Comparison of ENCODE assay signal across 18 cellular contexts in genomic region chr10:126351021-126351420, GRCh38. TPM values are rescaled to one million over a fixed set of nuclear protein-coding genes. Genes with fewer than 3 reads are reported as not detected.
DNase-seq lines count a peak whose midpoint lies in the region; ATAC-seq and TF ChIP-seq lines count a peak whose summit lies in the region.
"Had no signal": no experiment of that assay in that cellular context is flagged by ENCODE, and none has a peak within 500 bp of the region (broad histone marks: within the 10 kb centered on the region; RNA-seq: fewer than 3 reads in every experiment).

No MANE protein-coding gene starts in this region.

- no peaks in the 10 kb centered on the region for H3K36me3 ChIP-seq in mammary epithelial cell (ENCODE audit: insufficient read depth, low read length)

- ATAC-seq in stimulated activated naive CD8-positive, alpha-beta T cell treated with anti-CD3 and anti-CD28 coated beads, Interleukin-15, amount 100 ng/mL, for 72 hours, result peak; percentile 20
- no peak for ATAC-seq in stimulated activated naive CD8-positive, alpha-beta T cell treated with anti-CD3 and anti-CD28 coated beads, Interleukin-15, Interleukin-2, amounts not matched to agents 100 U/mL and 50 U/mL, for 24 hours
- no peak for ATAC-seq in GM21737 (IDR thresholded peaks at IDR 0.05; ENCODE audit: unreplicated experiment)

- no peak overlapping the region for H3K9ac ChIP-seq in mammary epithelial cell (ENCODE audit: insufficient read depth, low read length)

- H3K4me3 Mint-ChIP-seq in stimulated activated naive CD8-positive, alpha-beta T cell treated with anti-CD3 and anti-CD28 coated beads, Interleukin-15, amount 100 ng/mL, for 72 hours, result no peak overlapping the region
- no peak overlapping the region for H3K4me3 Mint-ChIP-seq in nephron progenitor cell
- H3K4me3 Mint-ChIP-seq: B cell had no signal

- DNase-seq in stimulated activated naive CD8-positive, alpha-beta T cell treated with anti-CD3 and anti-CD28 coated beads, Interleukin-15, amount 100 ng/mL, for 72 hours, result no peak
- no peak for DNase-seq in stimulated activated naive CD8-positive, alpha-beta T cell treated with anti-CD3 and anti-CD28 coated beads, Interleukin-15, Interleukin-2, amounts not matched to agents 100 U/mL and 50 U/mL, for 24 hours
- no peak for DNase-seq in mammary epithelial cell
- no peak for DNase-seq in nephron progenitor cell
- DNase-seq in NCI-H187 (lab: John Stamatoyannopoulos, UW), result no peak
- no peak for DNase-seq in GM03348 (ENCODE audit: low spot score)
- DNase-seq in HuH-7.5 (ENCODE audit: low spot score), result no peak
- DNase-seq: COR-L47, DMS 273 treated with DMSO at 0.1 percent for 48 hours, DND-41, Kasumi-1, NCI-H1092 treated with DMSO at 0.1 percent for 48 hours, NCI-H2081 treated with DMSO at 0.1 percent for 48 hours, NCI-H510A, NCI-H748 treated with DMSO at 0.1 percent for 48 hours had no signal

- no peaks in the 10 kb centered on the region for H3K9me3 ChIP-seq in mammary epithelial cell (replicated peaks; ENCODE audit: insufficient read depth, low read length)

- 80% methylated on average over 3 of the region's 6 CpGs for WGBS in mammary epithelial cell (ENCODE audit: low coverage, missing lambda C conversion rate)

- H3K4me1 ChIP-seq in mammary epithelial cell (ENCODE audit: insufficient read depth, low read length), result peaks cover 20% of the 10 kb centered on the region

- H3K27me3 Mint-ChIP-seq in stimulated activated naive CD8-positive, alpha-beta T cell treated with anti-CD3 and anti-CD28 coated beads, Interleukin-15, amount 100 ng/mL, for 72 hours, result peaks cover 9% of the 10 kb centered on the region
- H3K27me3 Mint-ChIP-seq in nephron progenitor cell (ENCODE audit: low read depth, poor library complexity), result peaks cover 17% of the 10 kb centered on the region

- in situ Hi-C loops in mammary epithelial cell (cut with MboI; ENCODE audit: low sequenced_read_pairs in 2 of 2), result no loop called here

- no peaks in the 10 kb centered on the region for H3K27me3 ChIP-seq in mammary epithelial cell (ENCODE audit: insufficient read depth, low read length)

- H3K4me1 Mint-ChIP-seq in stimulated activated naive CD8-positive, alpha-beta T cell treated with anti-CD3 and anti-CD28 coated beads, Interleukin-15, amount 100 ng/mL, for 72 hours, result no peaks in the 10 kb centered on the region
- peaks cover 34% of the 10 kb centered on the region for H3K4me1 Mint-ChIP-seq in nephron progenitor cell
- H3K4me1 Mint-ChIP-seq: B cell had no signal

- CTCF ChIA-PET in mammary epithelial cell (lab: Charles Lee; ENCODE audit: low non-redundant PET), result no interaction called here

- H3K79me2 ChIP-seq in mammary epithelial cell (ENCODE audit: insufficient read depth, low read length), result no peaks in the 10 kb centered on the region

- dilution Hi-C loops in mammary epithelial cell (cut with HindIII; ENCODE audit: low sequenced_read_pairs), result no loop called here

- TF ChIP-seq CTCF in mammary epithelial cell (conservative IDR thresholded peaks at IDR 0.05 in 1 of 2, IDR thresholded peaks at IDR 0.05 in 1 of 2; ENCODE audit: extremely low read depth in 1 of 2, insufficient read depth in 1 of 2, low read depth in 1 of 2, low read length in 2 of 2), result no peak
- TF ChIP-seq CTCF in nephron progenitor cell (IDR thresholded peaks at IDR 0.05), result no peak

- H3K27ac Mint-ChIP-seq in stimulated activated naive CD8-positive, alpha-beta T cell treated with anti-CD3 and anti-CD28 coated beads, Interleukin-15, amount 100 ng/mL, for 72 hours, result no peak overlapping the region
- H3K27ac Mint-ChIP-seq in nephron progenitor cell, result peak overlapping the region; percentile 86
- H3K27ac Mint-ChIP-seq: B cell had no signal

- intact Hi-C loops in mammary epithelial cell (cut with micrococcal nuclease), result no loop called here

- peak overlapping the region; percentile 48 for H3K4me2 ChIP-seq in mammary epithelial cell (ENCODE audit: insufficient read depth, low read depth, low read length)

- no peaks in the 10 kb centered on the region for H4K20me1 ChIP-seq in mammary epithelial cell (ENCODE audit: insufficient read depth, low read length)

- no TSS peak for BruUV-seq in mammary epithelial cell (replicated peaks; lab: Mats Ljungman, UMichigan)

- peaks cover 3 to 20% of the 10 kb centered on the region in 2 donors for H3K9me3 Mint-ChIP-seq in stimulated activated naive CD8-positive, alpha-beta T cell treated with anti-CD3 and anti-CD28 coated beads, Interleukin-15, amount 100 ng/mL, for 72 hours
- H3K9me3 Mint-ChIP-seq in nephron progenitor cell, result peaks cover 31% of the 10 kb centered on the region

- peaks cover 2% of the 10 kb centered on the region for H3K36me3 Mint-ChIP-seq in nephron progenitor cell (ENCODE audit: low read depth)

- no peak overlapping the region for H3K27ac ChIP-seq in mammary epithelial cell (ENCODE audit: insufficient read depth, low read depth, low read length)
- H3K27ac ChIP-seq: RWPE1 had no signal

- no peak overlapping the region for H3K4me3 ChIP-seq in mammary epithelial cell (replicated peaks in 1 of 3; ENCODE audit: insufficient read depth in 1 of 3, low read depth in 2 of 3, low read length in 3 of 3)

- no peak overlapping the region for H2AFZ ChIP-seq in mammary epithelial cell (ENCODE audit: low read depth, low read length)

RNA-seq across cellular contexts. Expression of gene ADAM12, which starts 37.3 kb away (rescaled TPM):
- 1 to 10 TPM in 1 of 2 donors, under 1 TPM in 1; 0.26 to 8.2 TPM for total RNA-seq in mammary epithelial cell
- polyA plus RNA-seq in mammary epithelial cell, result 0.59 TPM
- polyA minus RNA-seq in mammary epithelial cell, result 0.10 TPM
